34 cellular contexts compared by ENCODE assay signal in genomic region chr5:128701301-128701700, GRCh38.
"Had no signal": no experiment of that assay in that cellular context is flagged by ENCODE, and none has a peak within 500 bp of the region (broad histone marks: within the 10 kb centered on the region; RNA-seq: fewer than 3 reads in every experiment).

No MANE protein-coding gene starts in this region.

- H3K36me3 ChIP-seq: adrenal gland, brain microvascular endothelial cell, breast epithelium had no signal

- H3K4me3 ChIP-seq: adrenal gland, body of pancreas, breast epithelium had no signal

- H3K4me1 ChIP-seq: adrenal gland, body of pancreas, breast epithelium had no signal

- H3K9me3 ChIP-seq: adrenal gland, body of pancreas, breast epithelium had no signal

- H3K27me3 ChIP-seq: adrenal gland, body of pancreas, brain microvascular endothelial cell, breast epithelium had no signal

- H3K27me3 Mint-ChIP-seq: activated CD4-positive, alpha-beta memory T cell treated with anti-CD3 and anti-CD28 coated beads, Interleukin-2, amount 10 ng/mL, durations not matched to agents 7 days and 5 days; activated CD4-positive, alpha-beta T cell treated with anti-CD3 and anti-CD28 coated beads for 36 hours; activated CD4-positive, alpha-beta T cell treated with anti-CD3 and anti-CD28 coated beads, Interleukin-2, amount 10 ng/mL, durations not matched to agents 7 days and 5 days; activated CD8-positive, alpha-beta memory T cell treated with anti-CD3 and anti-CD28 coated beads, Interleukin-2, amount 10 ng/mL, durations not matched to agents 7 days and 5 days; activated naive CD8-positive, alpha-beta T cell treated with anti-CD3 and anti-CD28 coated beads for 36 hours; activated T-cell treated with anti-CD3 and anti-CD28 coated beads, Interleukin-2, amount 50 U/mL, for 24 hours had no signal

- DNase-seq: activated CD4-positive, alpha-beta memory T cell treated with anti-CD3 and anti-CD28 coated beads, Interleukin-2, amount 10 ng/mL, durations not matched to agents 7 days and 5 days; activated CD4-positive, alpha-beta T cell treated with anti-CD3 and anti-CD28 coated beads for 1 hour; activated CD4-positive, alpha-beta T cell treated with anti-CD3 and anti-CD28 coated beads for 36 hours; activated CD4-positive, alpha-beta T cell treated with anti-CD3 and anti-CD28 coated beads for 48 hours; activated CD4-positive, alpha-beta T cell treated with anti-CD3 and anti-CD28 coated beads, Interleukin-2, amount 10 ng/mL, durations not matched to agents 7 days and 5 days; activated CD4-positive, alpha-beta T cell treated with anti-CD3 and anti-CD28 coated beads, Interleukin-2, amount 50 U/mL, for 48 hours; activated CD4-positive, CD25-positive, alpha-beta regulatory T cell; activated CD8-positive, alpha-beta memory T cell treated with anti-CD3 and anti-CD28 coated beads for 24 hours; activated CD8-positive, alpha-beta memory T cell treated with anti-CD3 and anti-CD28 coated beads, Interleukin-2, amount 10 ng/mL, durations not matched to agents 7 days and 5 days; activated CD8-positive, alpha-beta memory T cell treated with anti-CD3 and anti-CD28 coated beads, Interleukin-2, amount 50 U/mL, for 48 hours; activated CD8-positive, alpha-beta T cell treated with anti-CD3 and anti-CD28 coated beads, Interleukin-2, amount 10 ng/mL, durations not matched to agents 7 days and 5 days; activated effector memory CD4-positive, alpha-beta T cell treated with Interleukin-2 at 50 U/mL for 16 hours; activated gamma-delta T cell; activated naive CD4-positive, alpha-beta T cell treated with anti-CD3 and anti-CD28 coated beads, Interleukin-2, amount 50 U/mL, for 16 hours; activated naive CD4-positive, alpha-beta T cell treated with Interleukin-2 at 50 U/mL for 16 hours; activated naive CD8-positive, alpha-beta T cell treated with anti-CD3 and anti-CD28 coated beads for 36 hours; activated T-cell treated with anti-CD3 and anti-CD28 coated beads, Interleukin-2, amount 50 U/mL, for 24 hours; activated T-cell treated with anti-CD3 and anti-CD28 coated beads, Interleukin-2, amount 50 U/mL, for 48 hours; adrenal gland; amniotic stem cell; aorta; body of pancreas; brain microvascular endothelial cell; central memory CD4-positive, alpha-beta T cell; T-helper 1 cell; T-helper 2 cell; T-helper 9 cell had no signal

- H3K4me1 Mint-ChIP-seq: activated CD4-positive, alpha-beta memory T cell treated with anti-CD3 and anti-CD28 coated beads, Interleukin-2, amount 10 ng/mL, durations not matched to agents 7 days and 5 days; activated CD4-positive, alpha-beta T cell treated with anti-CD3 and anti-CD28 coated beads for 36 hours; activated CD4-positive, alpha-beta T cell treated with anti-CD3 and anti-CD28 coated beads, Interleukin-2, amount 10 ng/mL, durations not matched to agents 7 days and 5 days; activated CD8-positive, alpha-beta memory T cell treated with anti-CD3 and anti-CD28 coated beads, Interleukin-2, amount 10 ng/mL, durations not matched to agents 7 days and 5 days; activated naive CD8-positive, alpha-beta T cell treated with anti-CD3 and anti-CD28 coated beads for 36 hours had no signal

- H3K27ac ChIP-seq: adrenal gland, body of pancreas, brain microvascular endothelial cell, breast epithelium, VCaP had no signal

- H3K9me3 Mint-ChIP-seq: activated CD4-positive, alpha-beta memory T cell treated with anti-CD3 and anti-CD28 coated beads, Interleukin-2, amount 10 ng/mL, durations not matched to agents 7 days and 5 days; activated CD4-positive, alpha-beta T cell treated with anti-CD3 and anti-CD28 coated beads, Interleukin-2, amount 10 ng/mL, durations not matched to agents 7 days and 5 days; activated naive CD4-positive, alpha-beta T cell treated with anti-CD3 and anti-CD28 coated beads, Interleukin-2, amount 50 U/mL, for 72 hours; activated naive CD8-positive, alpha-beta T cell treated with anti-CD3 and anti-CD28 coated beads for 36 hours; activated T-cell treated with anti-CD3 and anti-CD28 coated beads, Interleukin-2, amount 50 U/mL, for 24 hours; activated T-helper 2 cell treated with anti-CD3 and anti-CD28 coated beads, Interferon-gamma antibody, Interleukin-2, Interleukin-4, amounts not matched to agents 10 μg/mL and 5 μg/mL and 100 μg/mL, durations not matched to agents 14 hours and 24 hours and 36 hours; T-helper 1 cell treated with Interleukin-12 subunit alpha and Interleukin-12 subunit beta and Interleukin-4 antibody, amounts not matched to agents 30 μg/mL and 1 μg/mL, for 36 hours; T-helper 2 cell treated with Interferon-gamma antibody and Interleukin-4, amounts not matched to agents 5 μg/mL and 100 μg/mL, for 36 hours had no signal

- H3K36me3 Mint-ChIP-seq: activated CD8-positive, alpha-beta memory T cell treated with anti-CD3 and anti-CD28 coated beads, Interleukin-2, amount 10 ng/mL, durations not matched to agents 7 days and 5 days; activated naive CD4-positive, alpha-beta T cell treated with anti-CD3 and anti-CD28 coated beads, Interleukin-2, amount 50 U/mL, for 72 hours; activated naive CD8-positive, alpha-beta T cell treated with anti-CD3 and anti-CD28 coated beads for 36 hours had no signal

- H3K27ac Mint-ChIP-seq: activated CD4-positive, alpha-beta memory T cell treated with anti-CD3 and anti-CD28 coated beads, Interleukin-2, amount 10 ng/mL, durations not matched to agents 7 days and 5 days; activated CD4-positive, alpha-beta T cell treated with anti-CD3 and anti-CD28 coated beads for 36 hours; activated CD4-positive, alpha-beta T cell treated with anti-CD3 and anti-CD28 coated beads, Interleukin-2, amount 10 ng/mL, durations not matched to agents 7 days and 5 days; activated CD8-positive, alpha-beta memory T cell treated with anti-CD3 and anti-CD28 coated beads, Interleukin-2, amount 10 ng/mL, durations not matched to agents 7 days and 5 days; activated CD8-positive, alpha-beta T cell treated with anti-CD3 and anti-CD28 coated beads, Interleukin-2, amount 10 ng/mL, durations not matched to agents 7 days and 5 days; activated naive CD4-positive, alpha-beta T cell treated with anti-CD3 and anti-CD28 coated beads, Interleukin-2, amount 50 U/mL, for 72 hours; activated naive CD8-positive, alpha-beta T cell treated with anti-CD3 and anti-CD28 coated beads for 36 hours; activated T-cell treated with anti-CD3 and anti-CD28 coated beads, Interleukin-2, amount 50 U/mL, for 24 hours; activated T-helper 2 cell treated with anti-CD3 and anti-CD28 coated beads, Interferon-gamma antibody, Interleukin-2, Interleukin-4, amounts not matched to agents 10 μg/mL and 5 μg/mL and 100 μg/mL, durations not matched to agents 14 hours and 24 hours and 36 hours; T-helper 1 cell treated with Interleukin-12 subunit alpha and Interleukin-12 subunit beta and Interleukin-4 antibody, amounts not matched to agents 30 μg/mL and 1 μg/mL, for 36 hours; T-helper 2 cell treated with Interferon-gamma antibody and Interleukin-4, amounts not matched to agents 5 μg/mL and 100 μg/mL, for 36 hours had no signal

- H3K4me3 Mint-ChIP-seq: activated CD4-positive, alpha-beta memory T cell treated with anti-CD3 and anti-CD28 coated beads, Interleukin-2, amount 10 ng/mL, durations not matched to agents 7 days and 5 days; activated CD4-positive, alpha-beta T cell treated with anti-CD3 and anti-CD28 coated beads for 36 hours; activated CD4-positive, alpha-beta T cell treated with anti-CD3 and anti-CD28 coated beads, Interleukin-2, amount 10 ng/mL, durations not matched to agents 7 days and 5 days; activated CD8-positive, alpha-beta memory T cell treated with anti-CD3 and anti-CD28 coated beads, Interleukin-2, amount 10 ng/mL, durations not matched to agents 7 days and 5 days; activated CD8-positive, alpha-beta T cell treated with anti-CD3 and anti-CD28 coated beads, Interleukin-2, amount 10 ng/mL, durations not matched to agents 7 days and 5 days; activated naive CD8-positive, alpha-beta T cell treated with anti-CD3 and anti-CD28 coated beads for 36 hours; activated T-cell treated with anti-CD3 and anti-CD28 coated beads, Interleukin-2, amount 50 U/mL, for 24 hours; T-helper 1 cell treated with Interleukin-12 subunit alpha and Interleukin-12 subunit beta and Interleukin-4 antibody, amounts not matched to agents 30 μg/mL and 1 μg/mL, for 36 hours; T-helper 2 cell treated with Interferon-gamma antibody and Interleukin-4, amounts not matched to agents 5 μg/mL and 100 μg/mL, for 36 hours had no signal

- ATAC-seq: activated CD4-positive, alpha-beta T cell treated with anti-CD3 and anti-CD28 coated beads for 36 hours; activated CD4-positive, CD25-positive, alpha-beta regulatory T cell treated with anti-CD3 and anti-CD28 coated beads, Interleukin-2, amount 50 U/mL, for 24 hours; activated CD8-positive, alpha-beta memory T cell treated with anti-CD3 and anti-CD28 coated beads, Interleukin-2, amount 10 ng/mL, durations not matched to agents 7 days and 5 days; activated CD8-positive, alpha-beta T cell treated with anti-CD3 and anti-CD28 coated beads, Interleukin-2, amount 10 ng/mL, durations not matched to agents 7 days and 5 days; activated naive CD4-positive, alpha-beta T cell treated with anti-CD3 and anti-CD28 coated beads, Interleukin-2, amount 50 U/mL, for 72 hours; body of pancreas had no signal
